In the genomic region with DNA sequence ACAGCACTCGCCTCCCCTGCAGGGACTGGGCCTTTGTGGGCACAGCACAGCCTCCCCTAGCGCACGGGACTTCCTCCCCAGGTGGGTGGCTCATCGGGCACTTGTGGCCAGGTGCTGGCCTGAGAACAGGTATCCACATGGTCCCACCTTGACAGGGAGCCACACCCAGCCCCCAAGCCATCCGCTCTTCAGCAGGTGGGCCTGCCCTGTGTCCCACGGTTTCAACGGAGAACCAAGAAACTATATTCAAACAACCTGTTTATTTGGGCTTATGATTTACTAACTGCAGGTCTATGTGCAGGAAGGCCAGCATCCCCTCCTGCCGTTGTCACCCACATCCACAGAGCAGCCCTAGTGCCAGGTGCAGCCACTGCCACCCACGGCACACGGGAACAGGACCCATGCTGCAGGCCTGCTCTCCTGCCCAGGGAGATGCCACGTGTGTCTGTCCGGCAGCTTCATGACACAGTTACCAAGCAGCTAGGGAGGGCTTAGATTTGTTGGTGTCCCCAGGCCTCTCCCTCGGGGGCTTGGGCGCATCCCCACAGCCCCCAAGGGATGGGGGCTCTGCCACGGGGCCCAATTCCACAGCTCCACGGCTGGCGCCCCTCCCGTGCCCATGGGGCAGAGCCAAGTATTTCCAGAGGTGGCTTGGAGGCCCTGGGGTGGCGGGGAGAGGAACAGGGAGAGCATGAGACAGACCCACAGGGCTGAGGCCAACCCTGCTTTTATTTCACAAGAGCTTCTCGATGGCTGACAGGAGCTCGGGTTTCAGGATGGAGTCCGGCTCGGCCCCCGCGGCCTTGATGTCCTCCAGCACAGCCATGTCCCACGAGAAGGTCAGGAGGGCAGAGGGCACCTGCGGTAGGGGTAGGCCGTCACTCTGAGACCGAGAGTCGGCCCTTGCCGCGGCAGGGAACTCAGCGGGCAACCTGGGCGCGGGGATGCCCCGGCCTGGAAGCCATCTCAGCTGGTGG, we compare ENCODE assay signal across 1 cellular context.
TF ChIP-seq lines count a peak whose summit lies in the region.

No MANE protein-coding gene starts in this region.

TF ChIP-seq in GM12878, 131 proteins besides CTCF, POLR2A, EP300 and RAD21:
- no peak for TF ChIP-seq NFXL1 (IDR thresholded peaks at IDR 0.05; ENCODE audit: borderline replicate concordance)
- no peak for TF ChIP-seq E2F8 (IDR thresholded peaks at IDR 0.05; ENCODE audit: low read depth, partially characterized antibody)
- peak; percentile 15; the same call in 1 of the 2 replicates for TF ChIP-seq POLR2AphosphoS5 (IDR thresholded peaks at IDR 0.05; ENCODE audit: low read length)
- 0 out of 2 replicates have a peak, but pooled peaks have one; percentile 31 for TF ChIP-seq PML (IDR thresholded peaks at IDR 0.05; ENCODE audit: low read length)
- no peak for TF ChIP-seq IRF3 (IDR thresholded peaks at IDR 0.05)
- TF ChIP-seq POLR2AphosphoS2 (IDR thresholded peaks at IDR 0.05; ENCODE audit: low read depth, low read length), result no peak
